Comparison of ENCODE assay signal across 22 cellular contexts in genomic region chr17:49925916-49926315, GRCh38. TPM values are rescaled to one million over a fixed set of nuclear protein-coding genes. Genes with fewer than 3 reads are reported as not detected.
"Had no signal": no experiment of that assay in that cellular context is flagged by ENCODE, and none has a peak within 500 bp of the region (broad histone marks: within the 10 kb centered on the region; RNA-seq: fewer than 3 reads in every experiment).

No MANE protein-coding gene starts in this region.

- H3K36me3 ChIP-seq: brain microvascular endothelial cell, neural progenitor cell, sigmoid colon, thyroid gland had no signal

- H3K9ac ChIP-seq: neural progenitor cell, SK-N-SH had no signal

- H3K4me1 ChIP-seq: sigmoid colon had no signal

- H3K9me2 ChIP-seq: SK-N-SH had no signal

- H3K27ac ChIP-seq: brain microvascular endothelial cell, neural progenitor cell, sigmoid colon, thyroid gland had no signal

- H3K27me3 ChIP-seq: neural progenitor cell, thyroid gland had no signal

- H3K4me2 ChIP-seq: neural progenitor cell, SK-N-SH had no signal

- H3K4me3 ChIP-seq: mucosa of descending colon, neural progenitor cell, sigmoid colon, thyroid gland had no signal

- ATAC-seq: mucosa of descending colon; stimulated activated memory B cell treated with anti-CD40 and anti-IgM and Interleukin-4, amounts not matched to agents 10 μg/mL and 1 μg/mL and 100 μg/mL, for 72 hours had no signal

- DNase-seq: activated B cell treated with CpG ODN at 0.5 μM for 24 hours; activated CD4-positive, alpha-beta memory T cell treated with anti-CD3 and anti-CD28 coated beads, Interleukin-2, amount 10 ng/mL, durations not matched to agents 7 days and 5 days; activated CD4-positive, alpha-beta T cell treated with anti-CD3 and anti-CD28 coated beads for 4 hours; activated naive CD4-positive, alpha-beta T cell treated with anti-CD3 and anti-CD28 coated beads for 36 hours; activated T-cell treated with anti-CD3 and anti-CD28 coated beads, Interleukin-2, amount 50 U/mL, for 24 hours; anterior cingulate cortex; brain microvascular endothelial cell; effector memory CD4-positive, alpha-beta T cell; foreskin melanocyte; glutamatergic neuron; mucosa of descending colon; naive B cell; sigmoid colon; SK-N-SH; stimulated activated CD4-positive, alpha-beta T cell treated with anti-CD3 and anti-CD28 coated beads, Interleukin-4, amount 100 ng/mL, for 24 hours; thyroid gland had no signal

- H3K9me3 ChIP-seq: mucosa of descending colon, sigmoid colon, SK-N-SH, thyroid gland had no signal

- H2AFZ ChIP-seq: neural progenitor cell had no signal

RNA-seq across cellular contexts. Expression of gene DLX4, which starts 43.1 kb away (rescaled TPM):
- total RNA-seq: activated T-helper 2 cell treated with anti-CD3 and anti-CD28 coated beads, Interferon-gamma antibody, Interleukin-2, Interleukin-4, amounts not matched to agents 10 μg/mL and 5 μg/mL and 100 μg/mL, durations not matched to agents 14 hours and 24 hours and 36 hours; liver; osteocyte; pulmonary artery endothelial cell; sigmoid colon had no signal
- polyA plus RNA-seq: liver had no signal
